ENCODE assay signal across 30 cellular contexts in the genomic region with DNA sequence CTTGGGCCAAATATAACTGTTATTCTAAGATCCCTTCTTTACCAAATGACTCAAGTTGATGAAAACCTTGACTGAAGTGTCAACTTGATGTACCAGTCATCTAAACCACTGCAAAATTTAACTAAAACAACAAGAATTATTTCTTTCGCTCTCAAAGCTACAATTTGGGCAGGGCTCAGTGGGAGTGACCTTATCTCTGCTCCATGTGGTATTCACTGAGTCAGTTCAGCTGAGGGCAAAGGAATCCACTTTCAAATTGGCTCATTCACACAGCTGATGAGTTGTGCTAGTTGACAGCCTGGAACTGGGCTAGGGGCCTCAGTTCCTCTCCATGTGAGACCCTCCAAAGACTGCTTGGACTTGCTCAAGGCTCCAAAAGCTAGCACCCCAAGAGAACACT.
"Had no signal": no experiment of that assay in that cellular context is flagged by ENCODE, and none has a peak within 500 bp of the region (broad histone marks: within the 10 kb centered on the region; RNA-seq: fewer than 3 reads in every experiment).

No MANE protein-coding gene starts in this region.

- H3K4me1 Mint-ChIP-seq: endodermal cell; naive thymus-derived CD4-positive, alpha-beta T cell; stimulated activated effector memory CD8-positive, alpha-beta T cell treated with anti-CD3 and anti-CD28 coated beads, Interleukin-12 subunit alpha, Interleukin-12 subunit beta, amount 100 ng/mL, for 72 hours had no signal

- H3K36me3 ChIP-seq: brain microvascular endothelial cell, pancreas, sigmoid colon, thoracic aorta, uterus had no signal

- H3K4me3 ChIP-seq: pancreas, psoas muscle, sigmoid colon, thoracic aorta, uterus had no signal

- H3K27me3 Mint-ChIP-seq: dendritic cell treated with granulocyte-macrophage colony-stimulating factor and Interleukin-4, amounts not matched to agents 40 ng/mL and 50 ng/mL, for 4 days; stimulated activated naive CD8-positive, alpha-beta T cell treated with anti-CD3 and anti-CD28 coated beads, Interleukin-15, Interleukin-2, amounts not matched to agents 100 ng/mL and 50 ng/mL, for 24 hours had no signal

- H3K4me1 ChIP-seq: pancreas, psoas muscle, sigmoid colon, uterus had no signal

- H3K9me3 ChIP-seq: pancreas, psoas muscle, sigmoid colon, thoracic aorta, uterus had no signal

- H3K36me3 Mint-ChIP-seq: activated naive CD8-positive, alpha-beta T cell; naive thymus-derived CD4-positive, alpha-beta T cell; stimulated activated effector memory CD8-positive, alpha-beta T cell treated with anti-CD3 and anti-CD28 coated beads, Interleukin-12 subunit alpha, Interleukin-12 subunit beta, amount 100 ng/mL, for 72 hours; type B pancreatic cell had no signal

- ATAC-seq: esophagus mucosa; left colon; naive thymus-derived CD4-positive, alpha-beta T cell; pancreas; psoas muscle; stimulated activated effector memory CD8-positive, alpha-beta T cell treated with anti-CD3 and anti-CD28 coated beads, Interleukin-12 subunit alpha, Interleukin-12 subunit beta, amount 100 ng/mL, for 72 hours had no signal

- H3K27me3 ChIP-seq: brain microvascular endothelial cell, pancreas, sigmoid colon, uterus had no signal

- H3K27ac ChIP-seq: brain microvascular endothelial cell, pancreas, psoas muscle, sigmoid colon, thoracic aorta, uterus had no signal

- H3K4me3 Mint-ChIP-seq: activated naive CD8-positive, alpha-beta T cell; dendritic cell treated with granulocyte-macrophage colony-stimulating factor and Interleukin-4, amounts not matched to agents 40 ng/mL and 50 ng/mL, for 4 days; endodermal cell; naive thymus-derived CD4-positive, alpha-beta T cell; stimulated activated effector memory CD8-positive, alpha-beta T cell treated with anti-CD3 and anti-CD28 coated beads, Interleukin-12 subunit alpha, Interleukin-12 subunit beta, amount 100 ng/mL, for 72 hours; stimulated activated naive CD8-positive, alpha-beta T cell treated with anti-CD3 and anti-CD28 coated beads, Interleukin-15, Interleukin-2, amounts not matched to agents 100 ng/mL and 50 ng/mL, for 24 hours; T-helper 2 cell treated with Interferon-gamma antibody and Interleukin-4, amounts not matched to agents 5 μg/mL and 100 μg/mL, for 36 hours; type B pancreatic cell had no signal

- H3K27ac Mint-ChIP-seq: activated naive CD8-positive, alpha-beta T cell; dendritic cell treated with granulocyte-macrophage colony-stimulating factor and Interleukin-4, amounts not matched to agents 40 ng/mL and 50 ng/mL, for 4 days; endodermal cell; naive thymus-derived CD4-positive, alpha-beta T cell; stimulated activated effector memory CD8-positive, alpha-beta T cell treated with anti-CD3 and anti-CD28 coated beads, Interleukin-12 subunit alpha, Interleukin-12 subunit beta, amount 100 ng/mL, for 72 hours; stimulated activated naive CD8-positive, alpha-beta T cell treated with anti-CD3 and anti-CD28 coated beads, Interleukin-15, Interleukin-2, amounts not matched to agents 100 ng/mL and 50 ng/mL, for 24 hours; T-helper 2 cell treated with Interferon-gamma antibody and Interleukin-4, amounts not matched to agents 5 μg/mL and 100 μg/mL, for 36 hours; type B pancreatic cell had no signal

- FAIRE-seq: frontal cortex, keratinocyte, pancreas, small intestine had no signal

- DNase-seq: activated CD4-positive, alpha-beta T cell treated with anti-CD3 and anti-CD28 coated beads for 4 hours; activated CD4-positive, alpha-beta T cell treated with anti-CD3 and anti-CD28 coated beads, Interleukin-2, amount 50 U/mL, for 4 hours; activated CD4-positive, CD25-positive, alpha-beta regulatory T cell; activated CD8-positive, alpha-beta memory T cell treated with anti-CD3 and anti-CD28 coated beads for 24 hours; activated effector memory CD4-positive, alpha-beta T cell treated with Interleukin-2 at 50 U/mL for 16 hours; activated naive CD4-positive, alpha-beta T cell treated with Interleukin-2 at 50 U/mL for 16 hours; aorta; brain microvascular endothelial cell; caudate nucleus; endodermal cell; left colon; midbrain; naive thymus-derived CD4-positive, alpha-beta T cell; pancreas; psoas muscle; sigmoid colon; small intestine; stimulated activated CD4-positive, alpha-beta T cell treated with anti-CD3 and anti-CD28 coated beads, Interleukin-4, amount 100 ng/mL, for 24 hours; T-helper 1 cell; uterus had no signal

- H3K9me3 Mint-ChIP-seq: dendritic cell treated with granulocyte-macrophage colony-stimulating factor and Interleukin-4, amounts not matched to agents 40 ng/mL and 50 ng/mL, for 4 days; endodermal cell; stimulated activated effector memory CD8-positive, alpha-beta T cell treated with anti-CD3 and anti-CD28 coated beads, Interleukin-12 subunit alpha, Interleukin-12 subunit beta, amount 100 ng/mL, for 72 hours; stimulated activated naive CD8-positive, alpha-beta T cell treated with anti-CD3 and anti-CD28 coated beads, Interleukin-15, Interleukin-2, amounts not matched to agents 100 ng/mL and 50 ng/mL, for 24 hours; T-helper 2 cell treated with Interferon-gamma antibody and Interleukin-4, amounts not matched to agents 5 μg/mL and 100 μg/mL, for 36 hours; type B pancreatic cell had no signal
